22 cellular contexts compared by ENCODE assay signal in genomic region chr12:5874514-5874913, GRCh38.
"Had no signal": no experiment of that assay in that cellular context is flagged by ENCODE, and none has a peak within 500 bp of the region (broad histone marks: within the 10 kb centered on the region; RNA-seq: fewer than 3 reads in every experiment).

No MANE protein-coding gene starts in this region.

- H3K4me3 ChIP-seq: colonic mucosa, esophagus squamous epithelium, gastrocnemius medialis, heart right ventricle, left lung, lower lobe of right lung, mucosa of descending colon had no signal

- H3K36me3 ChIP-seq: colonic mucosa, esophagus squamous epithelium, gastrocnemius medialis, left lung had no signal

- H3K27ac ChIP-seq: colonic mucosa, esophagus squamous epithelium, gastrocnemius medialis, heart right ventricle, left lung, lower lobe of right lung had no signal

- ATAC-seq: effector memory CD8-positive, alpha-beta T cell; gastrocnemius medialis; heart right ventricle; left colon; left lung; left ventricle myocardium superior; lower lobe of right lung; mucosa of descending colon had no signal

- H3K4me1 ChIP-seq: colonic mucosa, esophagus squamous epithelium, gastrocnemius medialis, left lung, lower lobe of right lung had no signal

- DNase-seq: colonic mucosa; cortex of kidney; effector CD8-positive, alpha-beta T cell; effector memory CD8-positive, alpha-beta T cell; esophagus squamous epithelium; foreskin fibroblast; foreskin melanocyte; gastrocnemius medialis; glutamatergic neuron; heart right ventricle; hippocampal formation; kidney; kidney glomerular epithelial cell; left colon; left lung; left ventricle myocardium superior; lower lobe of right lung; mesenchymal stem cell; mucosa of descending colon; naive B cell had no signal

- H3K9me3 ChIP-seq: colonic mucosa, esophagus squamous epithelium, gastrocnemius medialis, heart right ventricle, left lung, lower lobe of right lung, mucosa of descending colon had no signal

- FAIRE-seq: endothelial cell of umbilical vein, islet of Langerhans, kidney had no signal

- H3K27me3 ChIP-seq: colonic mucosa, gastrocnemius medialis, left lung had no signal
